In the genomic region with DNA sequence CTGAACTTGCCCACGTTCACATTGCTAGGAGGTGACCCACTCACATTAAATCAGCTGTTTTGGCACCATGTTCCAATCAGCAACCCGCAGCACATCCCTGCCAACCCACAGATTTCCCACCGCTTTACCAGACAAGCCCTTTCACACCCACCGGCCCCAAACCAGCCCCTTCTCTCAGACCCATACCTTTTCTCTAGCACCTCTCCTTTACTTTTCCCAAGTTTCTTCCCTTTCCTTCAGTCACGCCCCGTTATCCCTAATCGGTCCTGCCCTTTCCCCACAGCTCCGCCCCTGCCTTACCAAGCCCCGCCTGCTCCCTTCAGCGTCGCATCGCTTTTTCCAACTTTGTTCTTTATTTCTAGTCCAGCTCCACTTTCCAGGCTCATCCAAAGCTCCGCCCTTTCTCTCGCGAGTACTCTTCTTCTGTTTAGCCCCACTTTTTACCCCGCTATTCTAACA, we compare ENCODE assay signal across 9 cellular contexts. TPM values are rescaled to one million over a fixed set of nuclear protein-coding genes. Genes with fewer than 3 reads are reported as not detected.
DNase-seq lines count a peak whose midpoint lies in the region; ATAC-seq and TF ChIP-seq lines count a peak whose summit lies in the region.
"Had no signal": no experiment of that assay in that cellular context is flagged by ENCODE, and none has a peak within 500 bp of the region (broad histone marks: within the 10 kb centered on the region; RNA-seq: fewer than 3 reads in every experiment).

No MANE protein-coding gene starts in this region.

- H3K27ac ChIP-seq in RWPE1 (peak overlapping the region; percentile 97), esophagus muscularis mucosa (replicated peaks in 1 of 4) (peak overlapping the region; percentile 89 to 98 (median 97)), neutrophil (peak overlapping the region; percentile 98)

- POLR2A ChIA-PET in RWPE1 (lab: Yijun Ruan, JAX; ENCODE audit: low non-redundant PET): no interaction called here

- H3K4me3 ChIP-seq in BE2C (ENCODE audit: low read depth, low read length) (peak overlapping the region; percentile 56), esophagus muscularis mucosa (peak overlapping the region; percentile 71 to 100 (median 90)), neutrophil (ENCODE audit: low read depth in 1 of 2, low read length in 1 of 2) (peak overlapping the region; percentile 91 to 98)

- no peak for TF ChIP-seq EP300 in esophagus muscularis mucosa (IDR thresholded peaks at IDR 0.05)

- ATAC-seq in GM18867 (IDR thresholded peaks at IDR 0.05; ENCODE audit: unreplicated experiment): peak; percentile 42
- peak; percentile 39 for ATAC-seq in HG03064 (IDR thresholded peaks at IDR 0.05; ENCODE audit: low read depth, unreplicated experiment)

- DNase-seq in BE2C (no peak), RWPE1 (ENCODE audit: low spot score) (no peak), esophagus muscularis mucosa (ENCODE audit: extremely low spot score) (no peak), cerebellar nuclear complex (lab: John Stamatoyannopoulos, UW) (no peak), HK-2 (ENCODE audit: unreplicated experiment) (no peak)

- CTCF ChIA-PET in RWPE1 (lab: Yijun Ruan, JAX): no interaction called here

- H3K36me3 ChIP-seq in BE2C: peaks cover 3% of the 10 kb centered on the region; the same call in 1 of the 2 replicates
- peaks cover 10 to 21% (median 19%) of the 10 kb centered on the region in 4 donors for H3K36me3 ChIP-seq in esophagus muscularis mucosa
- peaks cover 16% of the 10 kb centered on the region for H3K36me3 ChIP-seq in neutrophil

- intact Hi-C loops in esophagus muscularis mucosa (cut with DNase I): no loop called here

- WGBS in esophagus muscularis mucosa: under 1% methylated on average over 16 of the region's 16 CpGs

- TF ChIP-seq POLR2A in esophagus muscularis mucosa (IDR thresholded peaks at IDR 0.05; ENCODE audit: low read depth): no peak

- H3K4me1 ChIP-seq in BE2C: no peaks in the 10 kb centered on the region
- H3K4me1 ChIP-seq in esophagus muscularis mucosa: peaks cover 16 to 49% (median 38%) of the 10 kb centered on the region in 4 donors
- peaks cover 27 to 32% of the 10 kb centered on the region in 2 experiments for H3K4me1 ChIP-seq in neutrophil (ENCODE audit: control insufficient read depth in 1 of 2, insufficient read depth in 1 of 2, low read depth in 1 of 2, low read length in 1 of 2)

- H3K27me3 ChIP-seq in BE2C: no peaks in the 10 kb centered on the region
- H3K27me3 ChIP-seq in esophagus muscularis mucosa: no peaks in the 10 kb centered on the region
- no peaks in the 10 kb centered on the region for H3K27me3 ChIP-seq in neutrophil

- TF ChIP-seq CTCF in BE2C (IDR thresholded peaks at IDR 0.05; ENCODE audit: low read depth, low read length): no peak
- TF ChIP-seq CTCF in RWPE1 (conservative IDR thresholded peaks at IDR 0.05; ENCODE audit: low read depth): no peak
- TF ChIP-seq CTCF in esophagus muscularis mucosa (IDR thresholded peaks at IDR 0.05): no peak
- no peak for TF ChIP-seq CTCF in neutrophil (IDR thresholded peaks at IDR 0.05)

- H3K9me3 ChIP-seq in BE2C (no peaks in the 10 kb centered on the region), esophagus muscularis mucosa (no peaks in the 10 kb centered on the region), neutrophil (no peaks in the 10 kb centered on the region)

RNA-seq across cellular contexts. Expression of gene BRPF1, which starts 0.8 kb away (rescaled TPM):
- polyA plus RNA-seq in BE2C (2012; ENCODE audit: insufficient read depth, insufficient read length, low read depth): 21.3 TPM
- 10 to 100 TPM; 16.2 to 23.3 (median 21.1) TPM for total RNA-seq in esophagus muscularis mucosa

RNA-seq across cellular contexts. Expression of gene OGG1, which starts 19.0 kb away (rescaled TPM):
- 18.1 TPM for polyA plus RNA-seq in BE2C (2012; ENCODE audit: insufficient read depth, insufficient read length, low read depth)
- 10 to 100 TPM; 18.6 to 28.3 (median 24.9) TPM for total RNA-seq in esophagus muscularis mucosa

RNA-seq across cellular contexts. Expression of gene CPNE9, which starts 27.1 kb away (rescaled TPM):
- polyA plus RNA-seq in BE2C (2012; ENCODE audit: insufficient read depth, insufficient read length, low read depth): 0.31 TPM
- total RNA-seq in esophagus muscularis mucosa: under 1 TPM in 2 of 4 donors, not detected in 2; 0.33 to 0.42 TPM
- total RNA-seq: RPMI7951 had no signal

RNA-seq across cellular contexts. Expression of gene CAMK1, which starts 39.0 kb away (rescaled TPM):
- 6.0 TPM for polyA plus RNA-seq in BE2C (2012; ENCODE audit: insufficient read depth, insufficient read length, low read depth)
- total RNA-seq in esophagus muscularis mucosa: 10 to 100 TPM; 53.6 to 78.9 (median 70.2) TPM
